ENCODE assay signal across 11 cellular contexts in genomic region chr1:56905667-56906066, GRCh38. TPM values are rescaled to one million over a fixed set of nuclear protein-coding genes. Genes with fewer than 3 reads are reported as not detected.
"Had no signal": no experiment of that assay in that cellular context is flagged by ENCODE, and none has a peak within 500 bp of the region (broad histone marks: within the 10 kb centered on the region; RNA-seq: fewer than 3 reads in every experiment).

No MANE protein-coding gene starts in this region.

- H3K9me3 Mint-ChIP-seq: HFFc6, IgD-negative memory B cell had no signal

- DNase-seq: GM23248, GOT3, H7, HFFc6, KBM-7 had no signal

- ATAC-seq: HCT116 had no signal

- H3K9me3 ChIP-seq: HAP-1 had no signal

- H3K4me3 ChIP-seq: GM23248, HAP-1 had no signal

- H3K4me3 Mint-ChIP-seq: HFFc6, IgD-negative memory B cell had no signal

- H3K36me3 Mint-ChIP-seq: IgD-negative memory B cell had no signal

- H3K27ac Mint-ChIP-seq: HFFc6 had no signal

- H3K4me1 ChIP-seq: HAP-1 had no signal

- H3K27ac ChIP-seq: GM23248, KMS-11 had no signal

- H3K4me1 Mint-ChIP-seq: IgD-negative memory B cell had no signal

- H3K36me3 ChIP-seq: HAP-1 had no signal

RNA-seq across cellular contexts. Expression of gene C8A, which starts 51.1 kb away (rescaled TPM):
- total RNA-seq: GM23248, H4, H7, HFFc6, HT-29 had no signal
